Comparison of ENCODE assay signal across 15 cellular contexts in genomic region chr7:32033006-32033405, GRCh38.
"Had no signal": no experiment of that assay in that cellular context is flagged by ENCODE, and none has a peak within 500 bp of the region (broad histone marks: within the 10 kb centered on the region; RNA-seq: fewer than 3 reads in every experiment).

No MANE protein-coding gene starts in this region.

- H3K27ac ChIP-seq: epithelial cell of prostate, tibial nerve had no signal

- DNase-seq: activated CD4-positive, alpha-beta memory T cell treated with anti-CD3 and anti-CD28 coated beads, Interleukin-2, amount 10 ng/mL, durations not matched to agents 7 days and 5 days; activated CD4-positive, alpha-beta T cell treated with anti-CD3 and anti-CD28 coated beads for 48 hours; activated CD4-positive, CD25-positive, alpha-beta regulatory T cell; activated CD8-positive, alpha-beta memory T cell treated with anti-CD3 and anti-CD28 coated beads, Interleukin-2, amount 10 ng/mL, durations not matched to agents 7 days and 5 days; activated naive CD8-positive, alpha-beta T cell treated with anti-CD3 and anti-CD28 coated beads for 36 hours; amniotic stem cell; body of pancreas; effector memory CD8-positive, alpha-beta T cell; foreskin fibroblast; midbrain; nephron progenitor cell; occipital lobe; T-helper 9 cell had no signal
